ENCODE assay signal across 1 cellular context in the genomic region with DNA sequence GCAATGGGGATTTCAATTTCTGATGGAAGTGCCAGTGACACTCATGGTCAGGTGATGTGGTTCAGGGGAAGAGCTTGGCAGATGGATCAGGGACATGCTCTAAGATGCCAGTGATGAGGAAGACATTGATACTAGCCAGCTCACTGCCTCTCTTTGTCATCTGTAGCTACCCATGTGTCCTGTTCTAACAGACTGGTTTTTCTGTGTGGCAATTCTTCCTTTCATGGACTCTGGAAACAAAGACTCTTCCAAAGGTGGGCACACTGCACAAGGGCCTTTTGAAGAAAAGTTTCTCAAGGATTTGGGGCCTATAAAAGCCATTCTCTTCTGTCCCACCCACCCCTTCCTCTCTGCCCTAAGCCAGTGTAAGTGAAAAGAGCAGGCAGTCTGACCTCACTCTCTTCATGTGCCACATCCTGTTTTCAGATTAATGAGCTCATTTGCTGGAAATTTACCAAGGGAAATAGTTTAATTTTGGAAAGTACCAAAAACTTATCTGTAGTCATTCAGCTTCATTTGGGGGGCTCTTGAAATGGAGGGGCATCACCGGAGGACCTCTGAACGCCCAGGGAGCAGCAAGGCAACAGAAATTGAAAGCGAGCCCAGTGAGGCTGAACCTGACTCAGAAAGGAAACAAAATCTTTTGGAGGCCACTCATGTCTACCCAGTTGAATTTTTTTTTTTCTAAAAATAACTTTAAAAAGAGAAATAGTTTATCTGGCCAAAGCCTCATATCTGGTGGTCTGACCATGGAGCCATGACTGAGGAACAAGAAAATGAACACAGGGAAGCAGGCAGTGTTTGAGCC.
A peak's percentile ranks its signal among the peaks of the same experiment; 100 is the strongest.
TF ChIP-seq lines count a peak whose summit lies in the region.

No MANE protein-coding gene starts in this region.

TF ChIP-seq in GM12878, 131 proteins besides CTCF, POLR2A, EP300 and RAD21 (continued from another document):
- TF ChIP-seq, protein P1, sequence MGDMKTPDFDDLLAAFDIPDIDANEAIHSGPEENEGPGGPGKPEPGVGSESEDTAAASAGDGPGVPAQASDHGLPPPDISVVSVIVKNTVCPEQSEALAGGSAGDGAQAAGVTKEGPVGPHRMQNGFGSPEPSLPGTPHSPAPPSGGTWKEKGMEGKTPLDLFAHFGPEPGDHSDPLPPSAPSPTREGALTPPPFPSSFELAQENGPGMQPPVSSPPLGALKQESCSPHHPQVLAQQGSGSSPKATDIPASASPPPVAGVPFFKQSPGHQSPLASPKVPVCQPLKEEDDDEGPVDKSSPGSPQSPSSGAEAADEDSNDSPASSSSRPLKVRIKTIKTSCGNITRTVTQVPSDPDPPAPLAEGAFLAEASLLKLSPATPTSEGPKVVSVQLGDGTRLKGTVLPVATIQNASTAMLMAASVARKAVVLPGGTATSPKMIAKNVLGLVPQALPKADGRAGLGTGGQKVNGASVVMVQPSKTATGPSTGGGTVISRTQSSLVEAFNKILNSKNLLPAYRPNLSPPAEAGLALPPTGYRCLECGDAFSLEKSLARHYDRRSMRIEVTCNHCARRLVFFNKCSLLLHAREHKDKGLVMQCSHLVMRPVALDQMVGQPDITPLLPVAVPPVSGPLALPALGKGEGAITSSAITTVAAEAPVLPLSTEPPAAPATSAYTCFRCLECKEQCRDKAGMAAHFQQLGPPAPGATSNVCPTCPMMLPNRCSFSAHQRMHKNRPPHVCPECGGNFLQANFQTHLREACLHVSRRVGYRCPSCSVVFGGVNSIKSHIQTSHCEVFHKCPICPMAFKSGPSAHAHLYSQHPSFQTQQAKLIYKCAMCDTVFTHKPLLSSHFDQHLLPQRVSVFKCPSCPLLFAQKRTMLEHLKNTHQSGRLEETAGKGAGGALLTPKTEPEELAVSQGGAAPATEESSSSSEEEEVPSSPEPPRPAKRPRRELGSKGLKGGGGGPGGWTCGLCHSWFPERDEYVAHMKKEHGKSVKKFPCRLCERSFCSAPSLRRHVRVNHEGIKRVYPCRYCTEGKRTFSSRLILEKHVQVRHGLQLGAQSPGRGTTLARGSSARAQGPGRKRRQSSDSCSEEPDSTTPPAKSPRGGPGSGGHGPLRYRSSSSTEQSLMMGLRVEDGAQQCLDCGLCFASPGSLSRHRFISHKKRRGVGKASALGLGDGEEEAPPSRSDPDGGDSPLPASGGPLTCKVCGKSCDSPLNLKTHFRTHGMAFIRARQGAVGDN (IDR thresholded peaks at IDR 0.05), result peak; percentile 89
- TF ChIP-seq, protein P2, sequence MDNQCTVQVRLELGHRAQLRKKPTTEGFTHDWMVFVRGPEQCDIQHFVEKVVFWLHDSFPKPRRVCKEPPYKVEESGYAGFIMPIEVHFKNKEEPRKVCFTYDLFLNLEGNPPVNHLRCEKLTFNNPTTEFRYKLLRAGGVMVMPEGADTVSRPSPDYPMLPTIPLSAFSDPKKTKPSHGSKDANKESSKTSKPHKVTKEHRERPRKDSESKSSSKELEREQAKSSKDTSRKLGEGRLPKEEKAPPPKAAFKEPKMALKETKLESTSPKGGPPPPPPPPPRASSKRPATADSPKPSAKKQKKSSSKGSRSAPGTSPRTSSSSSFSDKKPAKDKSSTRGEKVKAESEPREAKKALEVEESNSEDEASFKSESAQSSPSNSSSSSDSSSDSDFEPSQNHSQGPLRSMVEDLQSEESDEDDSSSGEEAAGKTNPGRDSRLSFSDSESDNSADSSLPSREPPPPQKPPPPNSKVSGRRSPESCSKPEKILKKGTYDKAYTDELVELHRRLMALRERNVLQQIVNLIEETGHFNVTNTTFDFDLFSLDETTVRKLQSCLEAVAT (IDR thresholded peaks at IDR 0.05), result peak; percentile 56
- TF ChIP-seq FOXK2 (IDR thresholded peaks at IDR 0.05), result no peak
- TF ChIP-seq, protein P3, sequence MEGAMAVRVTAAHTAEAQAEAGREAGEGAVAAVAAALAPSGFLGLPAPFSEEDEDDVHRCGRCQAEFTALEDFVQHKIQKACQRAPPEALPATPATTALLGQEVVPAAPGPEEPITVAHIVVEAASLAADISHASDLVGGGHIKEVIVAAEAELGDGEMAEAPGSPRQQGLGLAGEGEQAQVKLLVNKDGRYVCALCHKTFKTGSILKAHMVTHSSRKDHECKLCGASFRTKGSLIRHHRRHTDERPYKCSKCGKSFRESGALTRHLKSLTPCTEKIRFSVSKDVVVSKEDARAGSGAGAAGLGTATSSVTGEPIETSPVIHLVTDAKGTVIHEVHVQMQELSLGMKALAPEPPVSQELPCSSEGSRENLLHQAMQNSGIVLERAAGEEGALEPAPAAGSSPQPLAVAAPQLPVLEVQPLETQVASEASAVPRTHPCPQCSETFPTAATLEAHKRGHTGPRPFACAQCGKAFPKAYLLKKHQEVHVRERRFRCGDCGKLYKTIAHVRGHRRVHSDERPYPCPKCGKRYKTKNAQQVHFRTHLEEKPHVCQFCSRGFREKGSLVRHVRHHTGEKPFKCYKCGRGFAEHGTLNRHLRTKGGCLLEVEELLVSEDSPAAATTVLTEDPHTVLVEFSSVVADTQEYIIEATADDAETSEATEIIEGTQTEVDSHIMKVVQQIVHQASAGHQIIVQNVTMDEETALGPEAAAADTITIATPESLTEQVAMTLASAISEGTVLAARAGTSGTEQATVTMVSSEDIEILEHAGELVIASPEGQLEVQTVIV (IDR thresholded peaks at IDR 0.05; ENCODE audit: borderline replicate concordance, partially characterized antibody), result no peak
- TF ChIP-seq ETV6 (conservative IDR thresholded peaks at IDR 0.05 in 1 of 2, IDR thresholded peaks at IDR 0.05 in 1 of 2; ENCODE audit: borderline replicate concordance in 1 of 2, low read depth in 1 of 2), result peak in 1 of 2 experiments; percentile 79; a peak in 2 of 4 replicates
- TF ChIP-seq TAF1 (IDR thresholded peaks at IDR 0.05; ENCODE audit: borderline replicate concordance, low read depth, low read length), result peak; percentile 63; the same call in 1 of the 2 replicates
- peak; percentile 94 for TF ChIP-seq MTA2 (IDR thresholded peaks at IDR 0.05; ENCODE audit: low read depth)
- TF ChIP-seq ZNF24 (IDR thresholded peaks at IDR 0.05), result no peak
- TF ChIP-seq, protein P4, sequence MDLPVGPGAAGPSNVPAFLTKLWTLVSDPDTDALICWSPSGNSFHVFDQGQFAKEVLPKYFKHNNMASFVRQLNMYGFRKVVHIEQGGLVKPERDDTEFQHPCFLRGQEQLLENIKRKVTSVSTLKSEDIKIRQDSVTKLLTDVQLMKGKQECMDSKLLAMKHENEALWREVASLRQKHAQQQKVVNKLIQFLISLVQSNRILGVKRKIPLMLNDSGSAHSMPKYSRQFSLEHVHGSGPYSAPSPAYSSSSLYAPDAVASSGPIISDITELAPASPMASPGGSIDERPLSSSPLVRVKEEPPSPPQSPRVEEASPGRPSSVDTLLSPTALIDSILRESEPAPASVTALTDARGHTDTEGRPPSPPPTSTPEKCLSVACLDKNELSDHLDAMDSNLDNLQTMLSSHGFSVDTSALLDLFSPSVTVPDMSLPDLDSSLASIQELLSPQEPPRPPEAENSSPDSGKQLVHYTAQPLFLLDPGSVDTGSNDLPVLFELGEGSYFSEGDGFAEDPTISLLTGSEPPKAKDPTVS (IDR thresholded peaks at IDR 0.05; ENCODE audit: low read depth, low read length), result no peak
- peak; percentile 76; the same call in 1 of the 2 replicates for TF ChIP-seq ZNF384 (IDR thresholded peaks at IDR 0.05; ENCODE audit: borderline replicate concordance, low read depth, low read length)
- no peak for TF ChIP-seq SUZ12 (IDR thresholded peaks at IDR 0.05; ENCODE audit: unreplicated experiment)
- no peak for TF ChIP-seq SMARCA5 (IDR thresholded peaks at IDR 0.05)
- no peak for TF ChIP-seq CHD1 (IDR thresholded peaks at IDR 0.05; ENCODE audit: low read depth, low read length)
- no peak for TF ChIP-seq NR2C1 (IDR thresholded peaks at IDR 0.05)
- peak; percentile 75; the same call in 1 of the 3 replicates for TF ChIP-seq POU2F2 (IDR thresholded peaks at IDR 0.05; ENCODE audit: borderline replicate concordance, low read depth, low read length)
- TF ChIP-seq KDM1A (IDR thresholded peaks at IDR 0.05; ENCODE audit: borderline replicate concordance), result no peak
- TF ChIP-seq BRCA1 (IDR thresholded peaks at IDR 0.05; ENCODE audit: low read depth, low read length), result no peak
- TF ChIP-seq, protein P5, sequence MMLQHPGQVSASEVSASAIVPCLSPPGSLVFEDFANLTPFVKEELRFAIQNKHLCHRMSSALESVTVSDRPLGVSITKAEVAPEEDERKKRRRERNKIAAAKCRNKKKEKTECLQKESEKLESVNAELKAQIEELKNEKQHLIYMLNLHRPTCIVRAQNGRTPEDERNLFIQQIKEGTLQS (IDR thresholded peaks at IDR 0.05; ENCODE audit: borderline replicate concordance, extremely low read depth, low read depth, low read length), result no peak
- no peak for TF ChIP-seq HDAC6 (IDR thresholded peaks at IDR 0.05; ENCODE audit: unreplicated experiment)
- TF ChIP-seq, protein P6, sequence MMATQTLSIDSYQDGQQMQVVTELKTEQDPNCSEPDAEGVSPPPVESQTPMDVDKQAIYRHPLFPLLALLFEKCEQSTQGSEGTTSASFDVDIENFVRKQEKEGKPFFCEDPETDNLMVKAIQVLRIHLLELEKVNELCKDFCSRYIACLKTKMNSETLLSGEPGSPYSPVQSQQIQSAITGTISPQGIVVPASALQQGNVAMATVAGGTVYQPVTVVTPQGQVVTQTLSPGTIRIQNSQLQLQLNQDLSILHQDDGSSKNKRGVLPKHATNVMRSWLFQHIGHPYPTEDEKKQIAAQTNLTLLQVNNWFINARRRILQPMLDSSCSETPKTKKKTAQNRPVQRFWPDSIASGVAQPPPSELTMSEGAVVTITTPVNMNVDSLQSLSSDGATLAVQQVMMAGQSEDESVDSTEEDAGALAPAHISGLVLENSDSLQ (IDR thresholded peaks at IDR 0.05), result peak; percentile 17; the same call in 1 of the 2 replicates
- peak; percentile 98 for TF ChIP-seq MEF2A (IDR thresholded peaks at IDR 0.05; ENCODE audit: insufficient read depth, low read depth, low read length)
- TF ChIP-seq, protein P7, sequence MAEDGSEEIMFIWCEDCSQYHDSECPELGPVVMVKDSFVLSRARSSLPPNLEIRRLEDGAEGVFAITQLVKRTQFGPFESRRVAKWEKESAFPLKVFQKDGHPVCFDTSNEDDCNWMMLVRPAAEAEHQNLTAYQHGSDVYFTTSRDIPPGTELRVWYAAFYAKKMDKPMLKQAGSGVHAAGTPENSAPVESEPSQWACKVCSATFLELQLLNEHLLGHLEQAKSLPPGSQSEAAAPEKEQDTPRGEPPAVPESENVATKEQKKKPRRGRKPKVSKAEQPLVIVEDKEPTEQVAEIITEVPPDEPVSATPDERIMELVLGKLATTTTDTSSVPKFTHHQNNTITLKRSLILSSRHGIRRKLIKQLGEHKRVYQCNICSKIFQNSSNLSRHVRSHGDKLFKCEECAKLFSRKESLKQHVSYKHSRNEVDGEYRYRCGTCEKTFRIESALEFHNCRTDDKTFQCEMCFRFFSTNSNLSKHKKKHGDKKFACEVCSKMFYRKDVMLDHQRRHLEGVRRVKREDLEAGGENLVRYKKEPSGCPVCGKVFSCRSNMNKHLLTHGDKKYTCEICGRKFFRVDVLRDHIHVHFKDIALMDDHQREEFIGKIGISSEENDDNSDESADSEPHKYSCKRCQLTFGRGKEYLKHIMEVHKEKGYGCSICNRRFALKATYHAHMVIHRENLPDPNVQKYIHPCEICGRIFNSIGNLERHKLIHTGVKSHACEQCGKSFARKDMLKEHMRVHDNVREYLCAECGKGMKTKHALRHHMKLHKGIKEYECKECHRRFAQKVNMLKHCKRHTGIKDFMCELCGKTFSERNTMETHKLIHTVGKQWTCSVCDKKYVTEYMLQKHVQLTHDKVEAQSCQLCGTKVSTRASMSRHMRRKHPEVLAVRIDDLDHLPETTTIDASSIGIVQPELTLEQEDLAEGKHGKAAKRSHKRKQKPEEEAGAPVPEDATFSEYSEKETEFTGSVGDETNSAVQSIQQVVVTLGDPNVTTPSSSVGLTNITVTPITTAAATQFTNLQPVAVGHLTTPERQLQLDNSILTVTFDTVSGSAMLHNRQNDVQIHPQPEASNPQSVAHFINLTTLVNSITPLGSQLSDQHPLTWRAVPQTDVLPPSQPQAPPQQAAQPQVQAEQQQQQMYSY (CRISPR knock-in tag; IDR thresholded peaks at IDR 0.05), result no peak
- no peak for TF ChIP-seq ZNF622 (IDR thresholded peaks at IDR 0.05)
- TF ChIP-seq MYB (IDR thresholded peaks at IDR 0.05; ENCODE audit: borderline replicate concordance, low read depth, low read length), result no peak
